ENCODE assay signal across 14 cellular contexts in genomic region chr3:177722386-177722785, GRCh38.
"Had no signal": no experiment of that assay in that cellular context is flagged by ENCODE, and none has a peak within 500 bp of the region (broad histone marks: within the 10 kb centered on the region; RNA-seq: fewer than 3 reads in every experiment).

No MANE protein-coding gene starts in this region.

- ATAC-seq: foreskin keratinocyte had no signal

- H3K27ac ChIP-seq: foreskin keratinocyte had no signal

- H3K9me3 ChIP-seq: esophagus squamous epithelium, prostate gland had no signal

- H3K27ac Mint-ChIP-seq: activated naive CD8-positive, alpha-beta T cell; mesothelial cell of epicardium; naive B cell; T-helper 2 cell treated with Interferon-gamma antibody and Interleukin-4, amounts not matched to agents 5 μg/mL and 100 μg/mL, for 36 hours had no signal

- H3K27me3 ChIP-seq: esophagus squamous epithelium, foreskin keratinocyte had no signal

- H3K36me3 ChIP-seq: esophagus squamous epithelium, prostate gland had no signal

- H3K27me3 Mint-ChIP-seq: activated naive CD8-positive, alpha-beta T cell; naive B cell had no signal

- H3K4me1 ChIP-seq: foreskin keratinocyte had no signal

- H3K4me3 Mint-ChIP-seq: activated naive CD8-positive, alpha-beta T cell; mesothelial cell of epicardium; T-helper 2 cell treated with Interferon-gamma antibody and Interleukin-4, amounts not matched to agents 5 μg/mL and 100 μg/mL, for 36 hours had no signal

- H3K36me3 Mint-ChIP-seq: activated naive CD8-positive, alpha-beta T cell; mesothelial cell of epicardium; naive B cell had no signal

- DNase-seq: activated CD4-positive, alpha-beta T cell treated with anti-CD3 and anti-CD28 coated beads, Interleukin-2, amount 50 U/mL, for 4 hours; activated CD4-positive, CD25-positive, alpha-beta regulatory T cell treated with anti-CD3 and anti-CD28 coated beads, Interleukin-2, amount 50 U/mL, for 72 hours; activated effector memory CD4-positive, alpha-beta T cell treated with anti-CD3 and anti-CD28 coated beads, Interleukin-2, amount 50 U/mL, for 16 hours; activated T-cell treated with anti-CD3 and anti-CD28 coated beads, Interleukin-2, amount 50 U/mL, for 1 hour; esophagus squamous epithelium; foreskin keratinocyte; naive B cell; stimulated activated CD4-positive, alpha-beta T cell treated with anti-CD3 and anti-CD28 coated beads, Interleukin-2, amount 100 ng/mL, for 48 hours; stimulated activated naive CD4-positive, alpha-beta T cell treated with Interleukin-2 at 50 U/mL for 16 hours; SW 1271 had no signal

- H3K4me3 ChIP-seq: esophagus squamous epithelium, prostate gland had no signal
